Comparison of ENCODE assay signal across 1 cellular context in genomic region chr6:136466789-136467585, GRCh38.
TF ChIP-seq lines count a peak whose summit lies in the region.

No MANE protein-coding gene starts in this region.

TF ChIP-seq in H1, 55 proteins besides CTCF, POLR2A, EP300 and RAD21 (continued from another document):
- TF ChIP-seq CHD7 (IDR thresholded peaks at IDR 0.05; ENCODE audit: insufficient replicate concordance, low read length), result no peak
- TF ChIP-seq USF2 (IDR thresholded peaks at IDR 0.05; ENCODE audit: low read length), result no peak
- no peak for TF ChIP-seq MAFK (IDR thresholded peaks at IDR 0.05; ENCODE audit: low read depth, low read length)
- TF ChIP-seq YY1 (IDR thresholded peaks at IDR 0.05; ENCODE audit: low read depth, low read length), result no peak
TF ChIP-seq in H1: peak in this region for 0.
